In genomic region chr12:4273651-4274395, GRCh38 we compare ENCODE assay signal across 8 cellular contexts. TPM values are rescaled to one million over a fixed set of nuclear protein-coding genes. Genes with fewer than 3 reads are reported as not detected.
A peak's percentile ranks its signal among the peaks of the same experiment; 100 is the strongest.
DNase-seq lines count a peak whose midpoint lies in the region; ATAC-seq, FAIRE-seq and TF ChIP-seq lines count a peak whose summit lies in the region.

Gene CCND2 (plus strand): TSS chr12:4273762. CDS start chr12:4274041, 279 bp downstream.

- WGBS in mesendoderm (ENCODE audit: extremely low coverage, insufficient coverage, low lambda C conversion rate): no CpG with 5 or more reads among the region's 52 CpGs

- peaks cover 24% of the 10 kb centered on the region for H3K36me3 ChIP-seq in MM.1S (replicated peaks; ENCODE audit: insufficient read depth, low read length)
- H3K36me3 ChIP-seq in endothelial cell of umbilical vein (ENCODE audit: control insufficient read depth in 2 of 2, extremely low read depth in 1 of 2, insufficient read depth in 2 of 2, low read length in 2 of 2): no peaks in the 10 kb centered on the region
- peaks cover 16% of the 10 kb centered on the region for H3K36me3 ChIP-seq in mesendoderm (ENCODE audit: control insufficient read depth, insufficient read depth, low read length)

- peaks cover 32% of the 10 kb centered on the region for H3K4me1 ChIP-seq in MM.1S (ENCODE audit: low read length)
- peaks cover 23% of the 10 kb centered on the region for H3K4me1 ChIP-seq in endothelial cell of umbilical vein (ENCODE audit: control insufficient read depth, extremely low read depth, insufficient read depth, low read length)
- H3K4me1 ChIP-seq in mesendoderm (ENCODE audit: control insufficient read depth, low read depth, low read length): peaks cover 10% of the 10 kb centered on the region

- no TSS peak for BruUV-seq in endothelial cell of umbilical vein (replicated peaks; lab: Mats Ljungman, UMichigan)

- H3F3A ChIP-seq in MM.1S (ENCODE audit: insufficient read depth, low read length): peaks cover 65% of the 10 kb centered on the region

- H4K20me1 ChIP-seq in MM.1S (ENCODE audit: insufficient read depth, low read length) (peaks cover 29% of the 10 kb centered on the region), endothelial cell of umbilical vein (replicated peaks; ENCODE audit: control insufficient read depth, extremely low read depth, insufficient read depth, low read length) (no peaks in the 10 kb centered on the region)

- peak within 1 kb of the TSS; percentile 99 for H3K4me2 ChIP-seq in MM.1S (ENCODE audit: low read depth, low read length)
- peak within 1 kb of the TSS; percentile 25 for H3K4me2 ChIP-seq in endothelial cell of umbilical vein (ENCODE audit: insufficient read depth, low read length)
- H3K4me2 ChIP-seq in mesendoderm (ENCODE audit: low read length): peak within 1 kb of the TSS; percentile 89

- peak within 1 kb of the TSS; percentile 74 for H2BK120ac ChIP-seq in mesendoderm (ENCODE audit: low read depth, low read length)

- peak within 1 kb of the TSS; percentile 73 for H2BK5ac ChIP-seq in mesendoderm (ENCODE audit: low read length)

- no peak for ATAC-seq in GM18502 (IDR thresholded peaks at IDR 0.05; ENCODE audit: poor library complexity, unreplicated experiment)

- peak within 1 kb of the TSS; percentile 97 for H3K56ac ChIP-seq in mesendoderm (ENCODE audit: low read length)

- CTCF ChIA-PET in endothelial cell of umbilical vein (lab: Charles Lee): interaction anchor here (1.0 to 5.9 kb wide), 4 partner anchors 166 to 388 kb away, joined by 3 to 464 read pairs (median 9); no protein-coding TSS in a partner anchor

- FAIRE-seq in endothelial cell of umbilical vein (lab: Jason Lieb, UNC): no peak

- peaks cover 60% of the 10 kb centered on the region for H3K79me2 ChIP-seq in MM.1S (ENCODE audit: low read length)
- no peaks in the 10 kb centered on the region for H3K79me2 ChIP-seq in endothelial cell of umbilical vein (ENCODE audit: control insufficient read depth, insufficient read depth, low read length)
- peaks cover 48% of the 10 kb centered on the region for H3K79me2 ChIP-seq in mesendoderm (ENCODE audit: control insufficient read depth, insufficient read depth, low read length)

- H3K4ac ChIP-seq in mesendoderm (ENCODE audit: low read depth, low read length): peak within 1 kb of the TSS; percentile 93

- H3K27me3 ChIP-seq in MM.1S (replicated peaks; ENCODE audit: insufficient read depth, low read length) (peaks cover 2% of the 10 kb centered on the region), endothelial cell of umbilical vein (ENCODE audit: control insufficient read depth in 2 of 2, insufficient read depth in 2 of 2, low read length in 2 of 2) (peaks cover 68 to 74% of the 10 kb centered on the region in 2 experiments), mesendoderm (ENCODE audit: insufficient read depth, low read length, poor library complexity) (no peaks in the 10 kb centered on the region)

- TF ChIP-seq CTCF in MM.1S (IDR thresholded peaks at IDR 0.05; ENCODE audit: low read length) (no peak), endothelial cell of umbilical vein (IDR thresholded peaks at IDR 0.05; ENCODE audit: extremely low read depth in 1 of 2, insufficient read depth in 1 of 2, low read depth in 1 of 2, low read length in 2 of 2) (no peak)

- peak within 1 kb of the TSS; percentile 8 for H2AK5ac ChIP-seq in mesendoderm (ENCODE audit: low read length)

- H3K9ac ChIP-seq in MM.1S (ENCODE audit: low read length) (peak within 1 kb of the TSS; percentile 100), endothelial cell of umbilical vein (replicated peaks; ENCODE audit: extremely low read depth, insufficient read depth, low read length) (no peak within 1 kb of the TSS), mesendoderm (ENCODE audit: low read length) (peak within 1 kb of the TSS; percentile 91)

- POLR2A ChIA-PET in endothelial cell of umbilical vein (lab: Charles Lee): no interaction called here

- H4K8ac ChIP-seq in mesendoderm (ENCODE audit: low read depth, low read length): no peak within 1 kb of the TSS

- H4K5ac ChIP-seq in mesendoderm (ENCODE audit: low read length): peak within 1 kb of the TSS; percentile 27

- H3K9me3 ChIP-seq in MM.1S (replicated peaks; ENCODE audit: insufficient read depth, low read length) (no peaks in the 10 kb centered on the region), endothelial cell of umbilical vein (replicated peaks; ENCODE audit: control insufficient read depth, insufficient read depth, low read length) (no peaks in the 10 kb centered on the region)

- no peaks in the 10 kb centered on the region for H3K9me2 ChIP-seq in MM.1S (replicated peaks; ENCODE audit: insufficient read depth, low read length)

- H3K4me3 ChIP-seq in MM.1S (ENCODE audit: low read length) (peak within 1 kb of the TSS; percentile 91), endothelial cell of umbilical vein (replicated peaks in 1 of 3; ENCODE audit: insufficient read depth in 1 of 3, low read depth in 1 of 3, low read length in 3 of 3) (peak within 1 kb of the TSS in 1 of 3 experiments; percentile 34), mesendoderm (ENCODE audit: low read length) (peak within 1 kb of the TSS; percentile 94)

- no peaks in the 10 kb centered on the region for H3K9me1 ChIP-seq in endothelial cell of umbilical vein (replicated peaks; ENCODE audit: control insufficient read depth, extremely low read depth, insufficient read depth, low read length)

- TF ChIP-seq POLR2A in GM19193 (IDR thresholded peaks at IDR 0.05; ENCODE audit: extremely low read depth, insufficient read depth, insufficient read length) (peak; percentile 98), endothelial cell of umbilical vein (IDR thresholded peaks at IDR 0.05; ENCODE audit: low read depth, low read length) (no peak)

- H2AFZ ChIP-seq in MM.1S (ENCODE audit: low read length): no peak within 1 kb of the TSS; the same call in 1 of the 2 replicates
- no peak within 1 kb of the TSS for H2AFZ ChIP-seq in endothelial cell of umbilical vein (ENCODE audit: low read depth, low read length)

- H3K23ac ChIP-seq in mesendoderm (ENCODE audit: low read length): peak within 1 kb of the TSS; percentile 68

- dilution Hi-C loops in endothelial cell of umbilical vein (cut with MboI; ENCODE audit: extremely low pct_ligation_motif_present, low sequenced_read_pairs): no loop called here

- H3K18ac ChIP-seq in mesendoderm (ENCODE audit: low read length): peak within 1 kb of the TSS; percentile 94

- DNase-seq in AG08395 (ENCODE audit: low spot score): peak; percentile 52
- DNase-seq in MM.1S: peak; percentile 91
- peak; percentile 52 for DNase-seq in activated CD8-positive, alpha-beta memory T cell treated with anti-CD3 and anti-CD28 coated beads, Interleukin-2, amount 50 U/mL, for 24 hours (ENCODE audit: extremely low read depth)
- peak; percentile 19 for DNase-seq in endothelial cell of umbilical vein (ENCODE audit: low read depth, low spot score)
- peak; percentile 99 for DNase-seq in mesendoderm
- peak; percentile 57 for DNase-seq in stimulated activated CD8-positive, alpha-beta memory T cell treated with anti-CD3 and anti-CD28 coated beads, Interleukin-15, amount 100 ng/mL, for 24 hours (ENCODE audit: low read depth)

- H3K79me1 ChIP-seq in mesendoderm (ENCODE audit: low read length): peaks cover 12% of the 10 kb centered on the region

- peak within 1 kb of the TSS; percentile 98 for H3K27ac ChIP-seq in MM.1S (ENCODE audit: low read length)
- H3K27ac ChIP-seq in endothelial cell of umbilical vein (ENCODE audit: insufficient read depth, low read depth, low read length): no peak within 1 kb of the TSS
- H3K27ac ChIP-seq in mesendoderm (ENCODE audit: low read depth, low read length): peak within 1 kb of the TSS; percentile 95

- intact Hi-C loops in endothelial cell of umbilical vein (cut with micrococcal nuclease): loop anchor here (1.0 to 10.0 kb wide), 3 partner anchors 243 to 469 kb away; partner anchors contain the start of gene PARP11

- H2BK15ac ChIP-seq in mesendoderm (replicated peaks; ENCODE audit: low read depth): peak within 1 kb of the TSS; percentile 39

TF ChIP-seq in endothelial cell of umbilical vein, 7 proteins besides CTCF, POLR2A, EP300 and RAD21:
- TF ChIP-seq MAX (IDR thresholded peaks at IDR 0.05; ENCODE audit: insufficient read depth, insufficient read length): no peak
- peak; percentile 85 for TF ChIP-seq EZH2 (IDR thresholded peaks at IDR 0.05; ENCODE audit: borderline replicate concordance, low read depth, low read length, severe bottlenecking)
TF ChIP-seq in endothelial cell of umbilical vein: peak in this region for 1.

RNA-seq across cellular contexts. Expression of gene CCND2, which starts in this region (rescaled TPM):
- 3.4 and 5.7 TPM in 2 replicates for total RNA-seq in endothelial cell of umbilical vein
- polyA plus RNA-seq in endothelial cell of umbilical vein: 0.68 and 0.96 TPM in 2 replicates
- 0.75 and 0.80 TPM in 2 replicates for polyA plus RNA-seq in endothelial cell of umbilical vein (2011; cell fraction: cytosol; rRNA removed)
- polyA plus RNA-seq in endothelial cell of umbilical vein (2011; cell fraction: nucleus; rRNA removed): 1.1 TPM in 2 replicates
- polyA plus RNA-seq in endothelial cell of umbilical vein (2012): 1.0 and 2.2 TPM in 2 replicates
- polyA minus RNA-seq in endothelial cell of umbilical vein: 4.0 and 8.3 TPM in 2 replicates
- polyA minus RNA-seq in endothelial cell of umbilical vein (2011; cell fraction: cytosol; rRNA and poly(A)+ RNA removed): not detected
- polyA minus RNA-seq in endothelial cell of umbilical vein (2011; cell fraction: nucleus; rRNA and poly(A)+ RNA removed): 1.2 TPM in 2 replicates
- polyA plus RNA-seq in mesendoderm (2013, experiment 1 of 2): 117 TPM
- 108 TPM for polyA plus RNA-seq in mesendoderm (2013, experiment 2 of 2)

Comparison
In these comparisons a context has a peak if more than half of its experiments do, and no peak if none do; other contexts are left out.
1. DNase-seq: peak in every context shown above with its lines; median percentile 99 in mesendoderm; 91 in MM.1S; 57 in stimulated activated CD8-positive, alpha-beta memory T cell treated with anti-CD3 and anti-CD28 coated beads, Interleukin-15, amount 100 ng/mL, for 24 hours; 52 in AG08395; 52 in activated CD8-positive, alpha-beta memory T cell treated with anti-CD3 and anti-CD28 coated beads, Interleukin-2, amount 50 U/mL, for 24 hours; 19 in endothelial cell of umbilical vein.
2. H3K4me2 ChIP-seq: peak in every context shown above with its lines; median percentile 99 in MM.1S; 89 in mesendoderm; 25 in endothelial cell of umbilical vein.